In the genomic region with DNA sequence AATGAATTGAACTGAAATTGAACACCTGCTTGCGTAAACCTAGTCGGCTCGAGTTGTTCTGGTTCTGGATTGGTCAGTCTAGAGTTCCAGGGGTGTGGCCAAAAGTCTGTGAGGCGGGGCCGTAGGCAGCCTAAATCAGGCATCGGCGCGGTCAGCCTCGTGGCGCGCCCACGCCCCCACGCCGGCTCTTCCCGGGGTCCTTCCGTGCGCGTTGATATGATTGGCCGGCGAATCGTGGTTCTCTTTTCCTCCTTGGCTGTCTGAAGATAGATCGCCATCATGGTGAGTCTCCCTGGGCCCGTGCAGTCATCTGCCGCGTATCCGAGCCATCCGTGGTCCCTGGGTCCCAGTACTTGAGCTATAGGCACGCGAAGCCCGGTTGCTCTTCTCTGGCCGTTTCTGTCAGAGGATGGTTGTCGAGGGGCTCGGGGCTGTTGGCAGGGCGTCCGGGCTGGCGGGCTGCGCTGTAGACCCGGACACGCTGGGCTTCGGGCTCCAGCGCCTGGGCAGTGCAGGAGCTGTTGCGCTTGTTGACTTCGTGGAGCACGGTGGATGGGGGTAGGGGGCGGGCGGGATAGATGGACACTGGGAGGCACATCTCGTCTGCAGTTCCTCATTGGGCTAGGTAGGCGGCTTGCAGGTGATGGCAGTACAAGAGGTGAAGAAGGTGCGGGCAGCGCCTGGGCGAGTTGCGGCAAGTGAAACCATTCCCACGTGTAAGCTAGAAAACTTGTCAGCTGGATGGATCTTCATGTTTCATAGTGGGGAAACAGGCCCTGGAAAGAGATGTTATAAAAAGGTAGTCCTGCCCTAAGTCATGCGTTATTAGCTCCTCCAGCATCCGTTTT, we compare ENCODE assay signal across 8 cellular contexts. TPM values are rescaled to one million over a fixed set of nuclear protein-coding genes. Genes with fewer than 3 reads are reported as not detected.
A peak's percentile ranks its signal among the peaks of the same experiment; 100 is the strongest.
DNase-seq lines count a peak whose midpoint lies in the region; TF ChIP-seq lines count a peak whose summit lies in the region.

TSS of gene RPS24 (plus strand) at position 241 of the 848 bp plus-strand sequence. CDS start at position 280, 39 bp downstream.

- CTCF ChIA-PET in activated CD8-positive, alpha-beta memory T cell treated with anti-CD3 and anti-CD28 coated beads for 36 hours (lab: Charles Lee), result no interaction called here

- H3K27me3 ChIP-seq in effector memory CD4-positive, alpha-beta T cell (replicated peaks; ENCODE audit: control insufficient read depth, insufficient read depth, low read length, poor library complexity, severe bottlenecking), result no peaks in the 10 kb centered on the region

- DNase-seq in CMK (ENCODE audit: low read depth) (peak; percentile 91), GM20000 (ENCODE audit: low spot score) (peak; percentile 89), HT-29 (ENCODE audit: low spot score) (peak; percentile 98), NOMO-1 (lab: John Stamatoyannopoulos, UW; ENCODE audit: unreplicated experiment in 2 of 2) (peak; percentile 97 to 98), lung microvascular endothelial cell (ENCODE audit: low read depth in 2 of 2) (peak; percentile 98)
- DNase-seq in effector memory CD4-positive, alpha-beta T cell, result peak; percentile 87 to 90 (median 89)
- DNase-seq in stimulated activated CD4-positive, alpha-beta T cell treated with anti-CD3 and anti-CD28 coated beads, TNF-alpha, amount 100 ng/mL, for 48 hours (ENCODE audit: low read depth in 3 of 3), result peak; percentile 86 to 94 (median 90)

- H3K36me3 ChIP-seq in effector memory CD4-positive, alpha-beta T cell (ENCODE audit: control insufficient read depth, insufficient read depth, low read length), result peaks cover 37% of the 10 kb centered on the region

- H3K4me1 ChIP-seq in effector memory CD4-positive, alpha-beta T cell (ENCODE audit: control insufficient read depth, insufficient read depth, low read length, poor library complexity, severe bottlenecking), result peaks cover 36% of the 10 kb centered on the region

- TF ChIP-seq CTCF in GM20000 (IDR thresholded peaks at IDR 0.05; ENCODE audit: extremely low read depth, missing control alignments), result no peak

- H3K27ac ChIP-seq in effector memory CD4-positive, alpha-beta T cell (ENCODE audit: insufficient read depth, low read length, poor library complexity, severe bottlenecking), result peak within 1 kb of the TSS; percentile 54

- POLR2A ChIA-PET in activated CD8-positive, alpha-beta memory T cell treated with anti-CD3 and anti-CD28 coated beads for 36 hours (lab: Charles Lee), result interaction anchor here (0.5 to 1.0 kb wide), 2 partner anchors 9 to 18 kb away, joined by 3 read pairs; no protein-coding TSS in a partner anchor

- H3K9me3 ChIP-seq in effector memory CD4-positive, alpha-beta T cell (ENCODE audit: control insufficient read depth, low read length), result no peaks in the 10 kb centered on the region

- peak within 1 kb of the TSS; percentile 96 for H3K4me3 ChIP-seq in effector memory CD4-positive, alpha-beta T cell (ENCODE audit: insufficient read depth, low read depth, low read length, poor library complexity, severe bottlenecking)

RNA-seq across cellular contexts. Expression of gene RPS24, which starts in this region (rescaled TPM):
- 1,405 and 1,622 TPM in 2 replicates for total RNA-seq in HT-29 (2014; rRNA removed; shearing (Covaris generic))
- total RNA-seq in activated CD8-positive, alpha-beta memory T cell treated with anti-CD3 and anti-CD28 coated beads for 36 hours, result 1,000 to 10,000 TPM; 1,848 to 1,876 TPM
- 1,816 and 2,100 TPM in 2 replicates for total RNA-seq in lung microvascular endothelial cell

Comparison
In these comparisons a context has a peak if more than half of its experiments do, and no peak if none do; other contexts are left out.
1. Peak in every context shown above with its lines: DNase-seq, H3K4me3 ChIP-seq and H3K27ac ChIP-seq.